Comparison of ENCODE assay signal across 10 cellular contexts in the genomic region with DNA sequence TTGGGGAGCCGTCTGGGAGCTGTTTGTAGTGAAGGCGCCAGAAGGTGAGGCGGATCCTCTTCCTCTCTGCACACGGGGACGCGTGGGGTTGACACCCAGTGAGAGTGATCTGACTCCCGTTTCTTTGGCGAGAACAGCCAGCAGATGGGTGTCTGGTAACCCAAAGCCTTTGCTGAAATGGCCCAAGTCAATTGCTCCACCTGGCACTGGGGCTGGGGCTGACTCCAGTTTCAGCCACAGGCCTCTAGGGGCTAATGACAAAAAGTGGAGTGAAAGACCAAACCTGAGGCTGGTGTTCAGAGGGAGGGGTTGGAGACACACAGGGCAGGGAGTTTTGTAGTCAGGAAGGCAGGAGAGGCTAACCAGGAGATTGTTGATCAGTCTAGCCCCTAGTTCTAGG.
DNase-seq lines count a peak whose midpoint lies in the region; ATAC-seq and TF ChIP-seq lines count a peak whose summit lies in the region.
"Had no signal": no experiment of that assay in that cellular context is flagged by ENCODE, and none has a peak within 500 bp of the region (broad histone marks: within the 10 kb centered on the region; RNA-seq: fewer than 3 reads in every experiment).

No MANE protein-coding gene starts in this region.

- H3K9me3 ChIP-seq in adrenal gland (replicated peaks in 1 of 3): no peaks in the 10 kb centered on the region
- H3K9me3 ChIP-seq: lower lobe of right lung, upper lobe of left lung had no signal

- H3K36me3 Mint-ChIP-seq in progenitor cell of endocrine pancreas (ENCODE audit: insufficient read depth): no peaks in the 10 kb centered on the region

- WGBS in adrenal gland, 4 donors: 63 to 78% (median 66%) methylated on average over 6 to 8 of the region's 8 CpGs

- TF ChIP-seq CTCF in progenitor cell of endocrine pancreas (IDR thresholded peaks at IDR 0.05; ENCODE audit: unreplicated experiment) (peak; percentile 5), adrenal gland (IDR thresholded peaks at IDR 0.05) (no peak)

- peak; percentile 82 for ATAC-seq in HG02588 (IDR thresholded peaks at IDR 0.05; ENCODE audit: unreplicated experiment)
- ATAC-seq: lower lobe of right lung had no signal

- peaks cover 14% of the 10 kb centered on the region for H3K9me3 Mint-ChIP-seq in progenitor cell of endocrine pancreas (ENCODE audit: low read depth)

- intact Hi-C loops in adrenal gland (cut with DNase I): no loop called here

- no peaks in the 10 kb centered on the region for H3K4me1 Mint-ChIP-seq in progenitor cell of endocrine pancreas (ENCODE audit: low read depth)

- peak; percentile 30 for DNase-seq in NCI-H1092 treated with DMSO at 0.1 percent for 48 hours (lab: John Stamatoyannopoulos, UW)
- no peak for DNase-seq in NCI-H1092 (lab: John Stamatoyannopoulos, UW)
- peak; percentile 100 for DNase-seq in NCI-H2171 treated with DMSO at 0.1 percent for 48 hours (lab: John Stamatoyannopoulos, UW)
- DNase-seq in progenitor cell of endocrine pancreas (ENCODE audit: low spot score, unreplicated experiment): no peak
- no peak for DNase-seq in cerebellar nuclear complex (lab: John Stamatoyannopoulos, UW)
- no peak for DNase-seq in erythroblast (lab: John Stamatoyannopoulos, UW)
- DNase-seq in adrenal gland: no peak
- DNase-seq: lower lobe of right lung, upper lobe of left lung had no signal

- no peaks in the 10 kb centered on the region for H3K27me3 Mint-ChIP-seq in progenitor cell of endocrine pancreas

- no peaks in the 10 kb centered on the region for H3K4me1 ChIP-seq in adrenal gland (replicated peaks in 1 of 2)
- H3K4me1 ChIP-seq: lower lobe of right lung, upper lobe of left lung had no signal

- H3K36me3 ChIP-seq in adrenal gland (replicated peaks in 1 of 2): no peaks in the 10 kb centered on the region
- H3K36me3 ChIP-seq: lower lobe of right lung, upper lobe of left lung had no signal

- no peak overlapping the region for H3K4me3 ChIP-seq in adrenal gland
- H3K4me3 ChIP-seq: lower lobe of right lung, upper lobe of left lung had no signal

- no peak overlapping the region for H3K27ac ChIP-seq in adrenal gland
- H3K27ac ChIP-seq: lower lobe of right lung, upper lobe of left lung had no signal

- TF ChIP-seq POLR2A in erythroblast (IDR thresholded peaks at IDR 0.05; ENCODE audit: low read length): no peak
- no peak for TF ChIP-seq POLR2A in adrenal gland (IDR thresholded peaks at IDR 0.05)

- H3K27ac Mint-ChIP-seq in progenitor cell of endocrine pancreas: no peak overlapping the region

- H3K27me3 ChIP-seq in adrenal gland: no peaks in the 10 kb centered on the region
- H3K27me3 ChIP-seq: upper lobe of left lung had no signal

- H3K4me3 Mint-ChIP-seq in progenitor cell of endocrine pancreas (ENCODE audit: low read depth): no peak overlapping the region

Comparison
In these comparisons a context has a peak if more than half of its experiments do, and no peak if none do; other contexts are left out.
1. DNase-seq: peak in NCI-H1092 treated with DMSO at 0.1 percent for 48 hours (single experiment) and NCI-H2171 treated with DMSO at 0.1 percent for 48 hours (single experiment); none in NCI-H1092 (single experiment), progenitor cell of endocrine pancreas (single experiment), cerebellar nuclear complex (0 of 2), erythroblast (0 of 2) and adrenal gland (0 of 7).